ENCODE assay signal across 17 cellular contexts in the genomic region with DNA sequence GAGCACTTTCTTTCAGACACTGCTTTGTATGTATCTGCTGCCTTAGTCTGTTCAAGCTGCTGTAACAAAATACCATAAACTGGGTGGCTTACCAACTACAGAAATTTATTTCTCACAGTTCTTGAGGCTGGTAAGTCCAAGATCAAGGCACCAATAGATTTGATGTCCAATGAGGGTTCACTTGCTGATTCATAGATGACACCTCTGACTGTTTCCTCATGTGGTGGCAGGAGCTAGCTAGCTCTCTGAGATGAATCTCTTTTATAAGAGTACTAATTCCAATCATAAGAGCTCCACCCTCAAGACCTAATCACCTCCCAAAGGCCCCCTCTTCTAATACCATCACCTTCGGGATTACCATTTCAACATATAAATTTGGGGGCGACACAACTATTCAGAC.
"Had no signal": no experiment of that assay in that cellular context is flagged by ENCODE, and none has a peak within 500 bp of the region (broad histone marks: within the 10 kb centered on the region; RNA-seq: fewer than 3 reads in every experiment).

No MANE protein-coding gene starts in this region.

- H3K4me1 Mint-ChIP-seq: WTC11 had no signal

- DNase-seq: activated CD4-positive, CD25-positive, alpha-beta regulatory T cell treated with anti-CD3 and anti-CD28 coated beads, Interleukin-2, amount 50 U/mL, for 72 hours; activated CD8-positive, alpha-beta memory T cell treated with anti-CD3 and anti-CD28 coated beads, Interleukin-2, amount 50 U/mL, for 4 hours; activated gamma-delta T cell; brain microvascular endothelial cell; KG1; NCI-H1048; NCI-H146; NCI-H187 treated with DMSO at 0.1 percent for 48 hours; NCI-H2081 treated with DMSO at 0.1 percent for 48 hours; NCI-H446; NCI-H524; T-helper 17 cell; T-helper 9 cell had no signal

- H3K27ac Mint-ChIP-seq: activated CD8-positive, alpha-beta T cell treated with anti-CD3 and anti-CD28 coated beads for 36 hours; IgD-negative memory B cell; WTC11 had no signal

- ATAC-seq: activated CD8-positive, alpha-beta T cell treated with anti-CD3 and anti-CD28 coated beads for 36 hours; T-helper 17 cell; WTC11 had no signal

- H3K9me3 Mint-ChIP-seq: activated naive CD4-positive, alpha-beta T cell treated with anti-CD3 and anti-CD28 coated beads, Interleukin-2, amount 10 ng/mL, durations not matched to agents 7 days and 5 days; IgD-negative memory B cell had no signal

- H3K4me3 Mint-ChIP-seq: activated CD8-positive, alpha-beta T cell treated with anti-CD3 and anti-CD28 coated beads for 36 hours; activated naive CD4-positive, alpha-beta T cell treated with anti-CD3 and anti-CD28 coated beads, Interleukin-2, amount 10 ng/mL, durations not matched to agents 7 days and 5 days; IgD-negative memory B cell; T-helper 17 cell; WTC11 had no signal

- H3K36me3 Mint-ChIP-seq: activated naive CD4-positive, alpha-beta T cell treated with anti-CD3 and anti-CD28 coated beads, Interleukin-2, amount 10 ng/mL, durations not matched to agents 7 days and 5 days; WTC11 had no signal

- H3K27me3 Mint-ChIP-seq: IgD-negative memory B cell had no signal
